12 cellular contexts compared by ENCODE assay signal in genomic region chr2:172270278-172271079, GRCh38.
A peak's percentile ranks its signal among the peaks of the same experiment; 100 is the strongest.
DNase-seq lines count a peak whose midpoint lies in the region; ATAC-seq lines count a peak whose summit lies in the region.
"Had no signal": no experiment of that assay in that cellular context is flagged by ENCODE, and none has a peak within 500 bp of the region (broad histone marks: within the 10 kb centered on the region; RNA-seq: fewer than 3 reads in every experiment).

No MANE protein-coding gene starts in this region.

- H2BK12ac ChIP-seq in trophoblast cell (ENCODE audit: low read length) = no peak overlapping the region

- no peaks in the 10 kb centered on the region for H3K9me3 ChIP-seq in trophoblast cell (ENCODE audit: insufficient read depth, low read depth, low read length)

- H3K27ac ChIP-seq in trophoblast cell (ENCODE audit: low read depth, low read length) = no peak overlapping the region
- H3K27ac ChIP-seq: brain microvascular endothelial cell, SK-N-MC had no signal

- H3K23ac ChIP-seq in trophoblast cell (ENCODE audit: low read length) = no peak overlapping the region

- no peak for ATAC-seq in HG03097 (IDR thresholded peaks at IDR 0.05; ENCODE audit: low FRiP score, unreplicated experiment)
- ATAC-seq: natural killer cell treated with Interleukin-12 subunit alpha and Interleukin-12 subunit beta and Interleukin-15 and Interleukin-18, amount 100 ng/mL, for 72 hours; stimulated activated naive B cell treated with anti-CD40 and anti-IgM and Interleukin-4, amounts not matched to agents 10 μg/mL and 1 μg/mL and 100 μg/mL, for 72 hours had no signal

- no peak overlapping the region for H3K14ac ChIP-seq in trophoblast cell (ENCODE audit: low read length)

- peak; percentile 26 for DNase-seq in activated CD8-positive, alpha-beta memory T cell treated with anti-CD3 and anti-CD28 coated beads, Interleukin-2, amount 50 U/mL, for 4 hours
- DNase-seq in activated CD8-positive, alpha-beta memory T cell treated with anti-CD3 and anti-CD28 coated beads for 24 hours = no peak
- DNase-seq in NCI-H146 treated with DMSO at 0.1 percent for 48 hours (lab: John Stamatoyannopoulos, UW; ENCODE audit: unreplicated experiment) = peak; percentile 6
- DNase-seq in activated gamma-delta T cell treated with anti-CD3 and anti-CD28 coated beads, Interleukin-2, amount 50 U/mL, for 16 hours (ENCODE audit: low read depth) = peak; percentile 7
- DNase-seq in trophoblast cell = no peak
- DNase-seq in SW 1271 (lab: John Stamatoyannopoulos, UW) = no peak
- DNase-seq in SW480 (ENCODE audit: low spot score) = no peak
- DNase-seq: brain microvascular endothelial cell; stimulated activated naive B cell treated with anti-CD40 and anti-IgM and Interleukin-4, amounts not matched to agents 10 μg/mL and 1 μg/mL and 100 μg/mL, for 72 hours had no signal

- peaks cover 0 to 4% of the 10 kb centered on the region in 2 experiments for H3K4me1 ChIP-seq in trophoblast cell (ENCODE audit: control insufficient read depth in 1 of 2, insufficient read depth in 2 of 2, low read length in 2 of 2)

- H3K79me1 ChIP-seq in trophoblast cell (ENCODE audit: low read length) = no peaks in the 10 kb centered on the region

- no peaks in the 10 kb centered on the region for H3K36me3 ChIP-seq in trophoblast cell (ENCODE audit: control insufficient read depth in 1 of 2, insufficient read depth in 2 of 2, low read length in 2 of 2)
- H3K36me3 ChIP-seq: brain microvascular endothelial cell had no signal

- no peak overlapping the region for H3K4ac ChIP-seq in trophoblast cell (ENCODE audit: low read depth, low read length)

- no CpG with 5 or more reads among the region's 11 CpGs for WGBS in trophoblast cell (ENCODE audit: extremely low coverage, insufficient coverage, insufficient read length)

- no peaks in the 10 kb centered on the region for H3K27me3 ChIP-seq in trophoblast cell (ENCODE audit: insufficient read depth, low read length)
- H3K27me3 ChIP-seq: brain microvascular endothelial cell had no signal

- no peak overlapping the region for H2BK5ac ChIP-seq in trophoblast cell (ENCODE audit: low read depth, low read length, poor library complexity)

- no peak overlapping the region for H2AK5ac ChIP-seq in trophoblast cell (ENCODE audit: low read length)

- H3K79me2 ChIP-seq in trophoblast cell (ENCODE audit: control insufficient read depth, insufficient read depth, low read length, poor library complexity) = no peaks in the 10 kb centered on the region

- no peak overlapping the region for H3K4me3 ChIP-seq in trophoblast cell (ENCODE audit: low read depth, low read length)
- H3K4me3 ChIP-seq: SK-N-MC had no signal

- no peak overlapping the region for H2AFZ ChIP-seq in trophoblast cell (ENCODE audit: insufficient read depth, low read length, poor library complexity)

- no peak overlapping the region for H2BK120ac ChIP-seq in trophoblast cell (ENCODE audit: insufficient read depth, low read length, poor library complexity)

- no peak overlapping the region for H4K12ac ChIP-seq in trophoblast cell (ENCODE audit: low read depth, low read length)

- no peak overlapping the region for H3K9ac ChIP-seq in trophoblast cell (ENCODE audit: low read length)

- H4K91ac ChIP-seq in trophoblast cell (ENCODE audit: low read depth, low read length) = no peak overlapping the region

- peak overlapping the region; percentile 13 for H4K8ac ChIP-seq in trophoblast cell (ENCODE audit: low read depth, low read length)

- H3K18ac ChIP-seq in trophoblast cell (ENCODE audit: low read length) = no peak overlapping the region

- no peak overlapping the region for H3K4me2 ChIP-seq in trophoblast cell (ENCODE audit: low read length)

Comparison
In these comparisons a context has a peak if more than half of its experiments do, and no peak if none do; other contexts are left out.
1. DNase-seq: peak in activated CD8-positive, alpha-beta memory T cell treated with anti-CD3 and anti-CD28 coated beads, Interleukin-2, amount 50 U/mL, for 4 hours (single experiment), NCI-H146 treated with DMSO at 0.1 percent for 48 hours (single experiment) and activated gamma-delta T cell treated with anti-CD3 and anti-CD28 coated beads, Interleukin-2, amount 50 U/mL, for 16 hours (single experiment); none in activated CD8-positive, alpha-beta memory T cell treated with anti-CD3 and anti-CD28 coated beads for 24 hours (single experiment), trophoblast cell (0 of 2), SW 1271 (0 of 2) and SW480 (single experiment).